Comparison of ENCODE assay signal across 16 cellular contexts in the genomic region with DNA sequence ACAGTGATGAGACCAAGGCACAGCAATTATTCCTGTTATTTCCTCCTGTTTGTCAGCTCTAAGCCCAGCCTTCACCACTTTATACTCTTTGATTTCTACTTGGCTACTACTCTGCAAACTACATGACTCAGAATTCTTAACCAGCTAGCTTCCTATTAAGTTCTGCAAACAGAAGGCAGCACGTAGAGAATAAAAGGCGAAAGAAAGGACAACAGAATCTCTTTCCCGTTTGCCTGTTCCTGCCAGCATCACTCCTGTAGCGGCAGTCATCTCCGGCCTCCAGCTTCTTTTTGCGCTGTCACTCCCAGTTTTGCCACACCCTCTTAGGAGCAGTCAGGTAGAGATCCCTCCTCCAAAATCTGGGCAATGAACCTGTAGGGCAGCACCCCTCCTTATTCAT. TPM values are rescaled to one million over a fixed set of nuclear protein-coding genes. Genes with fewer than 3 reads are reported as not detected.
A peak's percentile ranks its signal among the peaks of the same experiment; 100 is the strongest.
DNase-seq lines count a peak whose midpoint lies in the region; ATAC-seq, FAIRE-seq and TF ChIP-seq lines count a peak whose summit lies in the region.
"Had no signal": no experiment of that assay in that cellular context is flagged by ENCODE, and none has a peak within 500 bp of the region (broad histone marks: within the 10 kb centered on the region; RNA-seq: fewer than 3 reads in every experiment).

No MANE protein-coding gene starts in this region.

- DNase-seq in Daoy (ENCODE audit: low read depth): peak; percentile 36
- peak; percentile 72 for DNase-seq in NCI-H2196 (lab: John Stamatoyannopoulos, UW; ENCODE audit: unreplicated experiment)
- DNase-seq in H1 (ENCODE audit: low read depth in 1 of 2, low spot score in 2 of 2): no peak
- DNase-seq in AML-193 (lab: John Stamatoyannopoulos, UW): no peak
- no peak for DNase-seq in mesothelial cell of epicardium (ENCODE audit: low spot score in 2 of 2, unreplicated experiment in 2 of 2)
- DNase-seq: activated B cell treated with CpG ODN at 0.5 μM for 24 hours; activated T-cell treated with anti-CD3 and anti-CD28 coated beads, Interleukin-2, amount 50 U/mL, for 1 hour; body of pancreas; NCI-H1930; SIG-M5 had no signal

- peak; percentile 78 for FAIRE-seq in H1 (lab: Jason Lieb, UNC)
- FAIRE-seq: GM18507, HTR-8/SVneo had no signal

- H3K79me1 ChIP-seq in H1 (ENCODE audit: low read depth, low read length): 0 out of 2 replicates have a peak, but pooled peaks cover 2% of the 10 kb centered on the region

- H3K27ac Mint-ChIP-seq in mesothelial cell of epicardium: no peak overlapping the region
- H3K27ac Mint-ChIP-seq: activated B cell treated with CpG ODN at 0.5 μM for 24 hours; stimulated activated naive CD8-positive, alpha-beta T cell treated with anti-CD3 and anti-CD28 coated beads, Interleukin-15, Interleukin-2, amounts not matched to agents 100 ng/mL and 50 ng/mL, for 24 hours had no signal

- no peak for TF ChIP-seq RAD21 in H1 (IDR thresholded peaks at IDR 0.05 in 1 of 2, conservative IDR thresholded peaks at IDR 0.05 in 1 of 2; ENCODE audit: low read depth in 2 of 2, low read length in 2 of 2)

- no peak overlapping the region for H2BK120ac ChIP-seq in H1 (replicated peaks; ENCODE audit: low read depth, low read length)

- no peak overlapping the region for H3K4ac ChIP-seq in H1 (replicated peaks; ENCODE audit: insufficient read length, low read depth, low read length)

- no peak overlapping the region for H3K4me3 Mint-ChIP-seq in mesothelial cell of epicardium
- H3K4me3 Mint-ChIP-seq: activated B cell treated with CpG ODN at 0.5 μM for 24 hours; stimulated activated naive CD8-positive, alpha-beta T cell treated with anti-CD3 and anti-CD28 coated beads, Interleukin-15, Interleukin-2, amounts not matched to agents 100 ng/mL and 50 ng/mL, for 24 hours had no signal

- no peak overlapping the region for H4K91ac ChIP-seq in H1 (replicated peaks; ENCODE audit: insufficient read length, low read length)

- CTCF ChIA-PET in H1 (lab: Charles Lee; ENCODE audit: partially characterized antibody): interaction anchor here (1.3 to 6.8 kb wide), 6 partner anchors 10 to 99 kb away, joined by 6 to 68 read pairs (median 14); a partner anchor contains a TSS

- H4K5ac ChIP-seq in H1 (ENCODE audit: insufficient read length, low read depth, low read length): no peak overlapping the region

- no peaks in the 10 kb centered on the region for H3K36me3 ChIP-seq in H1 (ENCODE audit: control insufficient read depth in 2 of 4, insufficient read depth in 4 of 4, low read length in 3 of 4)
- peaks cover 0 to 14% of the 10 kb centered on the region in 2 donors for H3K36me3 ChIP-seq in muscle layer of duodenum (ENCODE audit: control insufficient read depth in 1 of 2, insufficient read depth in 2 of 2, low read length in 2 of 2)

- no peak overlapping the region for H3K14ac ChIP-seq in H1 (ENCODE audit: insufficient read length)

- H3K4me3 ChIP-seq in H1 (ENCODE audit: extremely low read depth in 1 of 4, insufficient read depth in 2 of 4, low read depth in 3 of 4, low read length in 4 of 4) (no peak overlapping the region), muscle layer of duodenum (ENCODE audit: low read depth in 1 of 2, low read length in 2 of 2) (no peak overlapping the region)
- H3K4me3 ChIP-seq: body of pancreas had no signal

- H3K56ac ChIP-seq in H1 (replicated peaks; ENCODE audit: insufficient read length, low read depth, low read length): no peak overlapping the region

- H3K23ac ChIP-seq in H1 (ENCODE audit: insufficient read length): no peak overlapping the region

- no peak overlapping the region for H2BK20ac ChIP-seq in H1 (ENCODE audit: low read length)

- no peaks in the 10 kb centered on the region for H4K20me1 ChIP-seq in H1 (replicated peaks in 1 of 2; ENCODE audit: control insufficient read depth in 1 of 2, insufficient read depth in 2 of 2, low read length in 2 of 2)

- H3K9me3 ChIP-seq in H1 (ENCODE audit: insufficient read depth in 2 of 2, low read depth in 1 of 2, low read length in 1 of 2): no peaks in the 10 kb centered on the region
- H3K9me3 ChIP-seq in muscle layer of duodenum (ENCODE audit: control insufficient read depth in 1 of 2, low read length in 2 of 2): no peaks in the 10 kb centered on the region
- H3K9me3 ChIP-seq: body of pancreas had no signal

- peak overlapping the region in 1 of 2 experiments; percentile 29; a peak in 1 of 4 replicates for H3K4me2 ChIP-seq in H1 (ENCODE audit: insufficient read depth in 1 of 2, low read depth in 2 of 2, low read length in 2 of 2)

- H3K23me2 ChIP-seq in H1 (ENCODE audit: low read depth, low read length): no peaks in the 10 kb centered on the region

- peaks cover 4% of the 10 kb centered on the region for H3K36me3 Mint-ChIP-seq in mesothelial cell of epicardium

- 64% methylated on average over 6 of the region's 6 CpGs; no CpG with 5 or more reads in 1 of the 2 experiments for WGBS in H1 (ENCODE audit: extremely low coverage in 1 of 2, insufficient coverage in 1 of 2, insufficient read length in 1 of 2, insufficient replicate concordance in 2 of 2, low coverage in 1 of 2, low lambda C conversion rate in 2 of 2, missing lambda C conversion rate in 1 of 2), 2 experiments

- peaks cover 56% of the 10 kb centered on the region for H3K4me1 Mint-ChIP-seq in mesothelial cell of epicardium
- H3K4me1 Mint-ChIP-seq: activated B cell treated with CpG ODN at 0.5 μM for 24 hours had no signal

- H2BK15ac ChIP-seq in H1 (ENCODE audit: low read length): no peak overlapping the region

- H2AK5ac ChIP-seq in H1 (ENCODE audit: low read depth, low read length): no peak overlapping the region

- no peak overlapping the region for H3K9ac ChIP-seq in H1 (replicated peaks in 1 of 4; ENCODE audit: extremely low read depth in 1 of 4, low read depth in 3 of 4, low read length in 3 of 4)

- H3K9me3 Mint-ChIP-seq in mesothelial cell of epicardium: peaks cover 9% of the 10 kb centered on the region
- H3K9me3 Mint-ChIP-seq: activated B cell treated with CpG ODN at 0.5 μM for 24 hours had no signal

- no peak overlapping the region for H2BK5ac ChIP-seq in H1 (ENCODE audit: low read depth, low read length)

- H2AFZ ChIP-seq in H1 (ENCODE audit: low read length): no peak overlapping the region

- peaks cover 0 to 18% (median 16%) of the 10 kb centered on the region in 4 experiments; a peak in 5 of 7 replicates for H3K4me1 ChIP-seq in H1 (replicated peaks in 1 of 4; ENCODE audit: control insufficient read depth in 3 of 4, insufficient read depth in 4 of 4, low read length in 3 of 4)
- H3K4me1 ChIP-seq in muscle layer of duodenum (ENCODE audit: control insufficient read depth in 1 of 2, insufficient read depth in 2 of 2, low read length in 2 of 2): peaks cover 17 to 43% of the 10 kb centered on the region in 2 donors
- H3K4me1 ChIP-seq: body of pancreas had no signal

- POLR2A ChIA-PET in H1 (lab: Charles Lee; ENCODE audit: partially characterized antibody): interaction anchor here (0.8 to 1.5 kb wide), 6 partner anchors 11 to 92 kb away, joined by 3 to 4 read pairs (median 4); no protein-coding TSS in a partner anchor

- H3K18ac ChIP-seq in H1 (ENCODE audit: extremely low read depth, low read length): no peak overlapping the region

- no peaks in the 10 kb centered on the region for H3K27me3 Mint-ChIP-seq in mesothelial cell of epicardium (ENCODE audit: low read depth)

- H3K27ac ChIP-seq in H1 (ENCODE audit: low read depth, low read length) (no peak overlapping the region), muscle layer of duodenum (ENCODE audit: low read length) (peak overlapping the region; percentile 14)
- H3K27ac ChIP-seq: body of pancreas had no signal

- H3K27me3 ChIP-seq in H1 (replicated peaks in 1 of 4; ENCODE audit: control insufficient read depth in 3 of 4, extremely low read depth in 1 of 4, insufficient read depth in 3 of 4, low read length in 3 of 4) (no peaks in the 10 kb centered on the region), muscle layer of duodenum (ENCODE audit: low read depth, low read length) (no peaks in the 10 kb centered on the region)
- H3K27me3 ChIP-seq: body of pancreas had no signal

- H4K8ac ChIP-seq in H1 (ENCODE audit: extremely low read depth, insufficient read depth, low read length): no peak overlapping the region

- peaks cover 0 to 92% of the 10 kb centered on the region in 2 experiments; a peak in 3 of 4 replicates for H3K79me2 ChIP-seq in H1 (ENCODE audit: control insufficient read depth in 1 of 2, insufficient read depth in 2 of 2, low read length in 2 of 2)

- TF ChIP-seq EP300 in H1 (IDR thresholded peaks at IDR 0.05; ENCODE audit: borderline replicate concordance in 1 of 2, low read depth in 2 of 2, low read length in 2 of 2): no peak

- no peak for ATAC-seq in HG03025 (IDR thresholded peaks at IDR 0.05; ENCODE audit: low FRiP score, unreplicated experiment)
- ATAC-seq in GM18517 (IDR thresholded peaks at IDR 0.05; ENCODE audit: unreplicated experiment): no peak
- ATAC-seq: body of pancreas had no signal

- no peak for TF ChIP-seq POLR2A in H1 (IDR thresholded peaks at IDR 0.05; ENCODE audit: control extremely low read depth in 1 of 2, low read depth in 2 of 2, low read length in 2 of 2)

- H2BK12ac ChIP-seq in H1 (ENCODE audit: low read depth, low read length): no peak overlapping the region

- TF ChIP-seq CTCF in H1 (IDR thresholded peaks at IDR 0.05; ENCODE audit: control extremely low read depth in 1 of 3, insufficient read depth in 1 of 3, low read depth in 1 of 3, low read length in 3 of 3) (no peak), mesothelial cell of epicardium (IDR thresholded peaks at IDR 0.05; ENCODE audit: unreplicated experiment) (no peak)

TF ChIP-seq in H1, 55 proteins besides CTCF, POLR2A, EP300 and RAD21 (continues in another document):
- TF ChIP-seq, protein P1, sequence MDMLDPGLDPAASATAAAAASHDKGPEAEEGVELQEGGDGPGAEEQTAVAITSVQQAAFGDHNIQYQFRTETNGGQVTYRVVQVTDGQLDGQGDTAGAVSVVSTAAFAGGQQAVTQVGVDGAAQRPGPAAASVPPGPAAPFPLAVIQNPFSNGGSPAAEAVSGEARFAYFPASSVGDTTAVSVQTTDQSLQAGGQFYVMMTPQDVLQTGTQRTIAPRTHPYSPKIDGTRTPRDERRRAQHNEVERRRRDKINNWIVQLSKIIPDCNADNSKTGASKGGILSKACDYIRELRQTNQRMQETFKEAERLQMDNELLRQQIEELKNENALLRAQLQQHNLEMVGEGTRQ (IDR thresholded peaks at IDR 0.05; ENCODE audit: low read length): no peak
- TF ChIP-seq CEBPB (IDR thresholded peaks at IDR 0.05; ENCODE audit: low read depth, low read length): no peak

RNA-seq across cellular contexts. Expression of a gene that starts 29.9 kb away (rescaled TPM):
- 133 and 141 TPM in 2 replicates for total RNA-seq in Daoy (2014; rRNA removed; shearing (Covaris generic))
- total RNA-seq in H1 (2021; fragmentation: NEBNext Ultra II Directional; extraction: Animal tissue kit (Norgen Biotek cat#: 25700)): 385 and 387 TPM in 2 replicates
- polyA plus RNA-seq in H1 (2011; rRNA removed): 268 and 379 TPM in 2 replicates
- 317 TPM for polyA plus RNA-seq in H1 (2011; cell fraction: cytosol; rRNA removed)
- 677 TPM for polyA plus RNA-seq in H1 (2011; cell fraction: nucleus; rRNA removed)
- polyA plus RNA-seq in H1 (2012, experiment 1 of 2): 326 to 382 TPM (median 347 TPM) in 4 replicates
- polyA plus RNA-seq in H1 (2012, experiment 2 of 2): 81.6 TPM
- polyA plus RNA-seq in H1 (2013, experiment 1 of 2): 177 TPM
- polyA plus RNA-seq in H1 (2013, experiment 2 of 2): 173 TPM
- polyA minus RNA-seq in H1 (2011; rRNA and poly(A)+ RNA removed): 603 and 732 TPM in 2 replicates
- 438 TPM for polyA minus RNA-seq in H1 (2011; cell fraction: cytosol; rRNA and poly(A)+ RNA removed)
- polyA minus RNA-seq in H1 (2011; cell fraction: nucleus; rRNA and poly(A)+ RNA removed): 284 TPM
- 161 to 169 TPM (median 165 TPM) in 3 replicates for total RNA-seq in mesothelial cell of epicardium
- total RNA-seq: activated B cell treated with CpG ODN at 0.5 μM for 24 hours had no signal

Comparison
In these comparisons a context has a peak if more than half of its experiments do, and no peak if none do; other contexts are left out.
1. DNase-seq: peak in Daoy (single experiment) and NCI-H2196 (single experiment); none in H1 (0 of 2), AML-193 (0 of 2) and mesothelial cell of epicardium (0 of 2).